13 cellular contexts compared by ENCODE assay signal in the genomic region with DNA sequence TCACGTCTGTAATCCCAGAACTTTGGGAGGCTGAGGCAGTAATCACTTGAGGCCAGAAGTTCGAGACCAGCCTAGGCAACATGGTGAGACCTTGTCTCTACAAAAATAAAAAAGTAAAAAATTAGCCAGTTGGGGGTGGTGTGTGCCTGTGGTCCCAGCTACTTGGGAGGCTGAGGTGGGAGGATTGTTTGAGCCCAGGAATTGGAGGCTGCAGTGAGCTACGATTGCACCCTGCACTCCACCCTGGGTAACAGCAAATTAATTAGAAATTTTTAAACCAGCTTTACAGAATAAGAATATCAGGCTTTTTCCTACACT.
A peak's percentile ranks its signal among the peaks of the same experiment; 100 is the strongest.
DNase-seq lines count a peak whose midpoint lies in the region; ATAC-seq and TF ChIP-seq lines count a peak whose summit lies in the region.
"Had no signal": no experiment of that assay in that cellular context is flagged by ENCODE, and none has a peak within 500 bp of the region (broad histone marks: within the 10 kb centered on the region; RNA-seq: fewer than 3 reads in every experiment).

No MANE protein-coding gene starts in this region.

- peak overlapping the region; percentile 40; the same call in 1 of the 2 replicates for H3K4me3 ChIP-seq in OCI-LY3 (ENCODE audit: low read length)
- H3K4me3 ChIP-seq: BLaER1 treated with 17β-estradiol and CSF1 and Interleukin-3, amounts not matched to agents 10 nM and 100 nM had no signal

- H3K27ac ChIP-seq in C4-2B = no peak overlapping the region
- H3K27ac ChIP-seq in OCI-LY3 (ENCODE audit: low read length) = no peak overlapping the region
- H3K27ac ChIP-seq: BLaER1 treated with 17β-estradiol and CSF1 and Interleukin-3, amounts not matched to agents 10 nM and 100 nM had no signal

- peaks cover 11% of the 10 kb centered on the region for H3K4me1 ChIP-seq in OCI-LY3 (ENCODE audit: low read length)

- H3K4me1 Mint-ChIP-seq in chondrocyte (ENCODE audit: low read depth) (no peaks in the 10 kb centered on the region), type B pancreatic cell (ENCODE audit: unreplicated experiment) (no peaks in the 10 kb centered on the region)
- no peaks in the 10 kb centered on the region for H3K4me1 Mint-ChIP-seq in stimulated activated naive CD8-positive, alpha-beta T cell treated with anti-CD3 and anti-CD28 coated beads, Interleukin-15, amount 100 ng/mL, for 72 hours
- H3K4me1 Mint-ChIP-seq: CD8-positive, alpha-beta memory T cell had no signal

- H3K4me2 ChIP-seq in OCI-LY3 (ENCODE audit: low read length) = peak overlapping the region; percentile 55
- H3K4me2 ChIP-seq: BLaER1 treated with 17β-estradiol and CSF1 and Interleukin-3, amounts not matched to agents 10 nM and 100 nM had no signal

- H3K27me3 Mint-ChIP-seq in chondrocyte (ENCODE audit: low read depth) (no peaks in the 10 kb centered on the region), type B pancreatic cell (no peaks in the 10 kb centered on the region)
- H3K27me3 Mint-ChIP-seq in stimulated activated naive CD8-positive, alpha-beta T cell treated with anti-CD3 and anti-CD28 coated beads, Interleukin-15, amount 100 ng/mL, for 72 hours = peaks cover 8% of the 10 kb centered on the region

- TF ChIP-seq CTCF in C4-2B (conservative IDR thresholded peaks at IDR 0.05) = peak; percentile 49
- no peak for TF ChIP-seq CTCF in OCI-LY3 (IDR thresholded peaks at IDR 0.05; ENCODE audit: low read depth, low read length)
- TF ChIP-seq CTCF in chondrocyte (IDR thresholded peaks at IDR 0.05) = peak; percentile 60
- TF ChIP-seq CTCF in type B pancreatic cell (conservative IDR thresholded peaks at IDR 0.05) = peak; percentile 8

- no peaks in the 10 kb centered on the region; the same call in 1 of the 2 replicates for H3K27me3 ChIP-seq in OCI-LY3 (ENCODE audit: low read depth, low read length)
- H3K27me3 ChIP-seq: BLaER1 treated with 17β-estradiol and CSF1 and Interleukin-3, amounts not matched to agents 10 nM and 100 nM had no signal

- no peaks in the 10 kb centered on the region for H4K20me1 ChIP-seq in OCI-LY3 (ENCODE audit: insufficient read depth, low read length)
- H4K20me1 ChIP-seq: BLaER1 treated with 17β-estradiol and CSF1 and Interleukin-3, amounts not matched to agents 10 nM and 100 nM had no signal

- no peaks in the 10 kb centered on the region for H3K79me2 ChIP-seq in OCI-LY3 (ENCODE audit: low read length)

- ATAC-seq in stimulated activated naive CD8-positive, alpha-beta T cell treated with anti-CD3 and anti-CD28 coated beads, Interleukin-15, amount 100 ng/mL, for 72 hours = no peak

- no peak overlapping the region for H3K4me3 Mint-ChIP-seq in chondrocyte (ENCODE audit: unreplicated experiment)
- no peak overlapping the region for H3K4me3 Mint-ChIP-seq in type B pancreatic cell
- H3K4me3 Mint-ChIP-seq in stimulated activated naive CD8-positive, alpha-beta T cell treated with anti-CD3 and anti-CD28 coated beads, Interleukin-15, amount 100 ng/mL, for 72 hours = no peak overlapping the region
- H3K4me3 Mint-ChIP-seq: CD8-positive, alpha-beta memory T cell had no signal

- no peaks in the 10 kb centered on the region for H3K36me3 ChIP-seq in OCI-LY3 (replicated peaks; ENCODE audit: low read depth, low read length)
- H3K36me3 ChIP-seq: BLaER1 treated with 17β-estradiol and CSF1 and Interleukin-3, amounts not matched to agents 10 nM and 100 nM had no signal

- no peaks in the 10 kb centered on the region for H3K9me3 Mint-ChIP-seq in chondrocyte (ENCODE audit: low read depth)
- no peaks in the 10 kb centered on the region for H3K9me3 Mint-ChIP-seq in type B pancreatic cell
- no peaks in the 10 kb centered on the region for H3K9me3 Mint-ChIP-seq in stimulated activated naive CD8-positive, alpha-beta T cell treated with anti-CD3 and anti-CD28 coated beads, Interleukin-15, amount 100 ng/mL, for 72 hours
- H3K9me3 Mint-ChIP-seq: CD8-positive, alpha-beta memory T cell had no signal

- no peak for DNase-seq in chondrocyte (ENCODE audit: low spot score)
- no peak for DNase-seq in type B pancreatic cell (ENCODE audit: extremely low spot score, unreplicated experiment)
- no peak for DNase-seq in stimulated activated naive CD8-positive, alpha-beta T cell treated with anti-CD3 and anti-CD28 coated beads, Interleukin-15, amount 100 ng/mL, for 72 hours
- DNase-seq in stimulated activated CD4-positive, alpha-beta T cell treated with anti-CD3 and anti-CD28 coated beads, Interleukin-2, amount 100 ng/mL, for 48 hours = no peak
- DNase-seq in kidney tubule cell (ENCODE audit: low spot score) = no peak
- DNase-seq: CD8-positive, alpha-beta memory T cell; MM.1S; NCI-H1048; NCI-H1417 treated with DMSO at 0.1 percent for 48 hours; NCI-H187 had no signal

- peak overlapping the region; percentile 65; the same call in 1 of the 2 replicates for H2AFZ ChIP-seq in OCI-LY3 (ENCODE audit: low read depth, low read length)

- no peaks in the 10 kb centered on the region for H3K36me3 Mint-ChIP-seq in chondrocyte (ENCODE audit: low read depth)
- no peaks in the 10 kb centered on the region for H3K36me3 Mint-ChIP-seq in type B pancreatic cell
- H3K36me3 Mint-ChIP-seq: CD8-positive, alpha-beta memory T cell had no signal

- H3K9ac ChIP-seq in OCI-LY3 (ENCODE audit: low read length) = no peak overlapping the region
- H3K9ac ChIP-seq: BLaER1 treated with 17β-estradiol and CSF1 and Interleukin-3, amounts not matched to agents 10 nM and 100 nM had no signal

- H3K9me3 ChIP-seq in OCI-LY3 (ENCODE audit: insufficient read depth, low read length) = no peaks in the 10 kb centered on the region

- no peak overlapping the region for H3K27ac Mint-ChIP-seq in chondrocyte (ENCODE audit: unreplicated experiment)
- no peak overlapping the region for H3K27ac Mint-ChIP-seq in type B pancreatic cell
- no peak overlapping the region for H3K27ac Mint-ChIP-seq in stimulated activated naive CD8-positive, alpha-beta T cell treated with anti-CD3 and anti-CD28 coated beads, Interleukin-15, amount 100 ng/mL, for 72 hours
- H3K27ac Mint-ChIP-seq: CD8-positive, alpha-beta memory T cell had no signal
